In the genomic region with DNA sequence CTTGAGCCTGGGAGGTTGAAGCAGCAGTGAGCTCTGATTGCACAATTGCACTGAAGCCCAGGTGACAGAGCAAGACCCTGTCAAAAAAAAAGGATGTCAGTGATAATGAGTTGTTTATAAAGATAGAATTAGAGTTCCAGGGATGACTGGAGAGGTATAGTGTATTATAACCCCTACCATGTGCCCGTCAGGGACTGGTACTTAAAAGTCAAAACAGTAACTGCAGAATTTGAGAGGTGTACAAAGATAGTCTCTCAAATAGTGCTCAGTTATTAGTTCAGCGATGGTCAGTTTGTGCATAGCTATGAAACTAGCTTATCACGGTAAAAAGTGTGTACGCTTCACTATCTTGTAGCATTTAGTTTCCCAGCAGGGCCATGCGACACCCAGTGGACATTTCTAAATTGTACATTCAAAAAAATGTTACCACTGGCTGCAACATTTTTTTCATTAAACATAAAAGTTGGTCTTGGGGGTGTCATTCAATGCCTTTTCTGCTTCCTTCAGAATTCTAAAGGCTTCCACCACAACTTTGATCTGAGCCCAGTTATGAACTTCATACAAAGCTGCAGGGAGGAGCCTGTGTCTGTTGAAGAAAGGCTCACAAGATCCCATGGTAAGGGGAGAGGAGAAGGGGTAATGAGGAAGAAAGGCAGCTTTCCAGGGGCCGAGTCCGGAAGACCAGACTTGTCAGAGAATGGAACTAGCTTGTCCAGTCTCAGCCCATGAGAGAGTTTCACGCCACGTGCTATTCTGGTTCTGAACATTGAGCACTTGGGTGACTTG, we compare ENCODE assay signal across 9 cellular contexts. TPM values are rescaled to one million over a fixed set of nuclear protein-coding genes. Genes with fewer than 3 reads are reported as not detected.
DNase-seq lines count a peak whose midpoint lies in the region; ATAC-seq, FAIRE-seq and TF ChIP-seq lines count a peak whose summit lies in the region.
"Had no signal": no experiment of that assay in that cellular context is flagged by ENCODE, and none has a peak within 500 bp of the region (broad histone marks: within the 10 kb centered on the region; RNA-seq: fewer than 3 reads in every experiment).

No MANE protein-coding gene starts in this region.

- H3K4me1 ChIP-seq in ascending aorta, result no peaks in the 10 kb centered on the region
- H3K4me1 ChIP-seq in mesenchymal stem cell (ENCODE audit: control insufficient read depth, insufficient read depth, low read depth, low read length), result no peaks in the 10 kb centered on the region
- H3K4me1 ChIP-seq in gastrocnemius medialis, result no peaks in the 10 kb centered on the region

- H3K27me3 Mint-ChIP-seq in activated T-helper 1 cell treated with anti-CD3 and anti-CD28 coated beads, Interleukin-12 subunit alpha, Interleukin-12 subunit beta, Interleukin-2, Interleukin-4 antibody, amounts not matched to agents 30 ng/mL and 10 ng/mL and 1 ng/mL, durations not matched to agents 14 hours and 24 hours and 36 hours (ENCODE audit: insufficient read depth), result peaks cover 4% of the 10 kb centered on the region
- peaks cover under 1% of the 10 kb centered on the region for H3K27me3 Mint-ChIP-seq in T-helper 17 cell

- no peak overlapping the region for H3K27ac Mint-ChIP-seq in activated T-helper 1 cell treated with anti-CD3 and anti-CD28 coated beads, Interleukin-12 subunit alpha, Interleukin-12 subunit beta, Interleukin-2, Interleukin-4 antibody, amounts not matched to agents 30 ng/mL and 10 ng/mL and 1 ng/mL, durations not matched to agents 14 hours and 24 hours and 36 hours
- H3K27ac Mint-ChIP-seq in T-helper 17 cell, result no peak overlapping the region

- no peak overlapping the region for H2BK120ac ChIP-seq in mesenchymal stem cell (ENCODE audit: low read depth, low read length)

- no peak overlapping the region for H2AK5ac ChIP-seq in mesenchymal stem cell (ENCODE audit: low read length, severe bottlenecking)

- no peak overlapping the region for H3K4me2 ChIP-seq in mesenchymal stem cell (ENCODE audit: low read length, poor library complexity, severe bottlenecking)

- H3K36me3 ChIP-seq in ascending aorta, result no peaks in the 10 kb centered on the region
- no peaks in the 10 kb centered on the region for H3K36me3 ChIP-seq in mesenchymal stem cell (ENCODE audit: control insufficient read depth in 1 of 2, insufficient read depth in 2 of 2, low read depth in 1 of 2, low read length in 2 of 2)
- H3K36me3 ChIP-seq in gastrocnemius medialis, result no peaks in the 10 kb centered on the region

- no peak overlapping the region for H3K14ac ChIP-seq in mesenchymal stem cell (ENCODE audit: low read length in 2 of 2)

- no peaks in the 10 kb centered on the region for H3K27me3 ChIP-seq in ascending aorta
- peaks cover 0 to 15% of the 10 kb centered on the region in 2 experiments for H3K27me3 ChIP-seq in mesenchymal stem cell (ENCODE audit: control insufficient read depth in 1 of 2, insufficient read depth in 1 of 2, low read length in 2 of 2)
- H3K27me3 ChIP-seq in gastrocnemius medialis, result peaks cover 0 to 7% (median 0%) of the 10 kb centered on the region in 3 donors

- no peak overlapping the region for H3K4ac ChIP-seq in mesenchymal stem cell (ENCODE audit: low read depth in 1 of 2, low read length in 2 of 2)

- peaks cover 2% of the 10 kb centered on the region for H3K36me3 Mint-ChIP-seq in activated T-helper 1 cell treated with anti-CD3 and anti-CD28 coated beads, Interleukin-12 subunit alpha, Interleukin-12 subunit beta, Interleukin-2, Interleukin-4 antibody, amounts not matched to agents 30 ng/mL and 10 ng/mL and 1 ng/mL, durations not matched to agents 14 hours and 24 hours and 36 hours (ENCODE audit: low read depth)
- H3K36me3 Mint-ChIP-seq in T-helper 17 cell (ENCODE audit: low read depth), result no peaks in the 10 kb centered on the region

- H3K9ac ChIP-seq in mesenchymal stem cell (ENCODE audit: low read length), result peak overlapping the region; percentile 15

- no peak overlapping the region for H4K91ac ChIP-seq in mesenchymal stem cell (ENCODE audit: low read length)

- no peak overlapping the region for H4K8ac ChIP-seq in mesenchymal stem cell (ENCODE audit: low read length)

- H3K4me1 Mint-ChIP-seq in activated T-helper 1 cell treated with anti-CD3 and anti-CD28 coated beads, Interleukin-12 subunit alpha, Interleukin-12 subunit beta, Interleukin-2, Interleukin-4 antibody, amounts not matched to agents 30 ng/mL and 10 ng/mL and 1 ng/mL, durations not matched to agents 14 hours and 24 hours and 36 hours (ENCODE audit: low read depth), result no peaks in the 10 kb centered on the region
- H3K4me1 Mint-ChIP-seq in T-helper 17 cell, result no peaks in the 10 kb centered on the region

- no peak overlapping the region for H3K18ac ChIP-seq in mesenchymal stem cell (ENCODE audit: low read depth in 1 of 2, low read length in 2 of 2)

- no peak overlapping the region for H2AFZ ChIP-seq in mesenchymal stem cell (ENCODE audit: low read depth, low read length)

- intact Hi-C loops in ascending aorta (cut with DNase I) (loop anchor here (10.0 kb wide), 2 partner anchors 215 to 1365 kb away; a partner anchor contains a TSS), gastrocnemius medialis (cut with DNase I; ENCODE audit: low total_unique reads) (no loop called here)
- intact Hi-C loops in activated T-helper 1 cell treated with anti-CD3 and anti-CD28 coated beads, Interleukin-12 subunit alpha, Interleukin-12 subunit beta, Interleukin-2, Interleukin-4 antibody, amounts not matched to agents 30 ng/mL and 10 ng/mL and 1 ng/mL, durations not matched to agents 14 hours and 24 hours and 36 hours (cut with micrococcal nuclease), result no loop called here

- in situ Hi-C loops in gastrocnemius medialis (cut with MboI; ENCODE audit: low sequenced_read_pairs in 4 of 4), result loop anchor here in 3 of 4 donors (5.0 to 25.0 kb wide), 3 partner anchors 157 to 175 kb away; no protein-coding TSS in a partner anchor

- peak; percentile 50 for DNase-seq in Jurkat, Clone E6-1 (ENCODE audit: low read depth, low spot score)
- DNase-seq in ascending aorta (ENCODE audit: low spot score in 2 of 2), result no peak
- DNase-seq in mesenchymal stem cell, result peak; percentile 32
- no peak for DNase-seq in activated T-helper 1 cell treated with anti-CD3 and anti-CD28 coated beads, Interleukin-12 subunit alpha, Interleukin-12 subunit beta, Interleukin-2, Interleukin-4 antibody, amounts not matched to agents 30 ng/mL and 10 ng/mL and 1 ng/mL, durations not matched to agents 14 hours and 24 hours and 36 hours (ENCODE audit: low spot score)
- no peak for DNase-seq in gastrocnemius medialis
- no peak for DNase-seq in T-helper 17 cell

- FAIRE-seq in G401.6 (lab: Jason Lieb, UNC), result peak; percentile 55

- no peak overlapping the region for H2BK15ac ChIP-seq in mesenchymal stem cell (ENCODE audit: low read depth, poor library complexity, severe bottlenecking)

- H2BK5ac ChIP-seq in mesenchymal stem cell (ENCODE audit: low read depth, low read length, poor library complexity, severe bottlenecking), result no peak overlapping the region

- H3K9me3 ChIP-seq in ascending aorta (no peaks in the 10 kb centered on the region), mesenchymal stem cell (ENCODE audit: control insufficient read depth, low read length) (no peaks in the 10 kb centered on the region), gastrocnemius medialis (no peaks in the 10 kb centered on the region), T-helper 17 cell (ENCODE audit: control insufficient read depth, low read length, poor library complexity, severe bottlenecking) (no peaks in the 10 kb centered on the region)

- 61% methylated on average over 7 of the region's 9 CpGs for WGBS in mesenchymal stem cell

- no peak overlapping the region for H3K4me3 ChIP-seq in Jurkat, Clone E6-1 (ENCODE audit: low read length)
- H3K4me3 ChIP-seq in ascending aorta, result no peak overlapping the region
- H3K4me3 ChIP-seq in mesenchymal stem cell (ENCODE audit: insufficient read depth in 1 of 2, low read depth in 1 of 2, low read length in 2 of 2), result no peak overlapping the region
- H3K4me3 ChIP-seq in gastrocnemius medialis, result no peak overlapping the region

- H3K9me3 Mint-ChIP-seq in activated T-helper 1 cell treated with anti-CD3 and anti-CD28 coated beads, Interleukin-12 subunit alpha, Interleukin-12 subunit beta, Interleukin-2, Interleukin-4 antibody, amounts not matched to agents 30 ng/mL and 10 ng/mL and 1 ng/mL, durations not matched to agents 14 hours and 24 hours and 36 hours, result no peaks in the 10 kb centered on the region

- H3K79me1 ChIP-seq in mesenchymal stem cell (replicated peaks; ENCODE audit: low read length, poor library complexity, severe bottlenecking), result no peaks in the 10 kb centered on the region

- no peak overlapping the region for H3K4me3 Mint-ChIP-seq in activated T-helper 1 cell treated with anti-CD3 and anti-CD28 coated beads, Interleukin-12 subunit alpha, Interleukin-12 subunit beta, Interleukin-2, Interleukin-4 antibody, amounts not matched to agents 30 ng/mL and 10 ng/mL and 1 ng/mL, durations not matched to agents 14 hours and 24 hours and 36 hours
- no peak overlapping the region for H3K4me3 Mint-ChIP-seq in T-helper 17 cell

- no peak overlapping the region for H2BK12ac ChIP-seq in mesenchymal stem cell (ENCODE audit: low read length in 2 of 2)

- H3K23ac ChIP-seq in mesenchymal stem cell (ENCODE audit: low read length in 2 of 2), result no peak overlapping the region

- TF ChIP-seq CTCF in ascending aorta (IDR thresholded peaks at IDR 0.05) (peak in 2 of 3 experiments; percentile 22 to 50), gastrocnemius medialis (IDR thresholded peaks at IDR 0.05 in 4 of 5, conservative IDR thresholded peaks at IDR 0.05 in 1 of 5) (peak in 1 of 5 experiments; percentile 31)

- TF ChIP-seq POLR2A in gastrocnemius medialis (IDR thresholded peaks at IDR 0.05), result no peak

- no peak overlapping the region for H3K27ac ChIP-seq in ascending aorta
- no peak overlapping the region for H3K27ac ChIP-seq in mesenchymal stem cell (ENCODE audit: low read length, poor library complexity, severe bottlenecking)
- H3K27ac ChIP-seq in gastrocnemius medialis, result no peak overlapping the region

- ATAC-seq in gastrocnemius medialis (no peak), T-helper 17 cell (no peak), HG03521 (IDR thresholded peaks at IDR 0.05; ENCODE audit: unreplicated experiment) (no peak)

RNA-seq across cellular contexts. Expression of a gene that starts 9.2 kb away (rescaled TPM):
- not detected for polyA plus RNA-seq in Jurkat, Clone E6-1 (2012; ENCODE audit: insufficient read depth, insufficient read length)
- total RNA-seq in ascending aorta (0.64 TPM), gastrocnemius medialis (under 1 TPM in 2 of 4 donors, not detected in 2; 0.67 to 0.92 TPM), T-helper 17 cell (not detected)
- polyA plus RNA-seq in mesenchymal stem cell (2013, experiment 1 of 2), result 14.0 TPM
- polyA plus RNA-seq in mesenchymal stem cell (2013, experiment 2 of 2), result 14.4 TPM
- not detected in 2 replicates for total RNA-seq in activated T-helper 1 cell treated with anti-CD3 and anti-CD28 coated beads, Interleukin-12 subunit alpha, Interleukin-12 subunit beta, Interleukin-2, Interleukin-4 antibody, amounts not matched to agents 30 ng/mL and 10 ng/mL and 1 ng/mL, durations not matched to agents 14 hours and 24 hours and 36 hours
- total RNA-seq: T-helper 1 cell treated with Interleukin-12 subunit alpha and Interleukin-12 subunit beta and Interleukin-4 antibody, amounts not matched to agents 30 ng/mL and 1 ng/mL, for 36 hours had no signal

Comparison
In these comparisons a context has a peak if more than half of its experiments do, and no peak if none do; other contexts are left out.
1. DNase-seq: peak in Jurkat, Clone E6-1 (single experiment) and mesenchymal stem cell (single experiment); none in ascending aorta (0 of 2), activated T-helper 1 cell treated with anti-CD3 and anti-CD28 coated beads, Interleukin-12 subunit alpha, Interleukin-12 subunit beta, Interleukin-2, Interleukin-4 antibody, amounts not matched to agents 30 ng/mL and 10 ng/mL and 1 ng/mL, durations not matched to agents 14 hours and 24 hours and 36 hours (single experiment), gastrocnemius medialis (0 of 2) and T-helper 17 cell (0 of 3).